ENCODE assay signal across 30 cellular contexts in the genomic region with DNA sequence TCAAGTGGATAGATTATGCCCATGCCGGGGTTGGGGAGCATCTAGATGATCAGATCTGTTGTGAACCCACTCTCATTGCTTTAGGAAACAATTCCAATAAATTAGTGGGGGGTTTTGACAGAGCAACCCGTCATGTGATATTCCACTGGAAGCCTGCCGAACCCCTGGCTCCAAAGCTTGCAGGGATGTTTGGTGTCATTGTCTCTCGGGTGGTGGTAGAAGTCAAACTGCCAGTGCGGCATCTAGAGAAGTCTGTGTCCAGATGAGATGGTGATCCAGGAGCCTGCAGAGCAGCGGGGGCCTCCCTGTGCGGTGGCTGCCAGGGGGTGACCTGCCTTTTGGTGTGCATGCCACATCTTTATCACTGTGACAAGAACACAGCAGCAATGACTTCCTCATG.
"Had no signal": no experiment of that assay in that cellular context is flagged by ENCODE, and none has a peak within 500 bp of the region (broad histone marks: within the 10 kb centered on the region; RNA-seq: fewer than 3 reads in every experiment).

No MANE protein-coding gene starts in this region.

- H3K36me3 ChIP-seq: adrenal gland, esophagus muscularis mucosa, neural progenitor cell, tibial nerve had no signal

- H3K36me3 Mint-ChIP-seq: activated CD4-positive, alpha-beta memory T cell treated with anti-CD3 and anti-CD28 coated beads for 36 hours; activated naive CD8-positive, alpha-beta T cell treated with anti-CD3 and anti-CD28 coated beads for 36 hours; mesothelial cell of epicardium; naive thymus-derived CD4-positive, alpha-beta T cell; neural progenitor cell; stimulated activated memory B cell treated with anti-CD40 and anti-IgM and Interleukin-4, amounts not matched to agents 10 μg/mL and 1 μg/mL and 100 μg/mL, for 72 hours had no signal

- H3K27me3 ChIP-seq: adrenal gland, body of pancreas, esophagus muscularis mucosa, foreskin keratinocyte, neural progenitor cell, tibial nerve had no signal

- H3K27me3 Mint-ChIP-seq: activated CD4-positive, alpha-beta memory T cell treated with anti-CD3 and anti-CD28 coated beads for 36 hours; activated naive CD8-positive, alpha-beta T cell treated with anti-CD3 and anti-CD28 coated beads for 36 hours; naive thymus-derived CD4-positive, alpha-beta T cell; stimulated activated memory B cell treated with anti-CD40 and anti-IgM and Interleukin-4, amounts not matched to agents 10 μg/mL and 1 μg/mL and 100 μg/mL, for 72 hours; stimulated activated naive CD8-positive, alpha-beta T cell treated with anti-CD3 and anti-CD28 coated beads, Interleukin-15, amount 100 ng/mL, for 72 hours had no signal

- H3K4me1 Mint-ChIP-seq: activated naive CD8-positive, alpha-beta T cell treated with anti-CD3 and anti-CD28 coated beads for 36 hours; stimulated activated memory B cell treated with anti-CD40 and anti-IgM and Interleukin-4, amounts not matched to agents 10 μg/mL and 1 μg/mL and 100 μg/mL, for 72 hours; stimulated activated naive CD8-positive, alpha-beta T cell treated with anti-CD3 and anti-CD28 coated beads, Interleukin-15, amount 100 ng/mL, for 72 hours had no signal

- DNase-seq: activated CD4-positive, alpha-beta memory T cell treated with anti-CD3 and anti-CD28 coated beads for 36 hours; activated CD4-positive, alpha-beta T cell treated with anti-CD3 and anti-CD28 coated beads for 48 hours; activated CD8-positive, alpha-beta memory T cell treated with anti-CD3 and anti-CD28 coated beads, Interleukin-2, amount 50 U/mL, for 4 hours; activated effector memory CD4-positive, alpha-beta T cell treated with anti-CD3 and anti-CD28 coated beads, Interleukin-2, amount 50 U/mL, for 16 hours; activated naive CD4-positive, alpha-beta T cell treated with anti-CD3 and anti-CD28 coated beads for 36 hours; activated naive CD8-positive, alpha-beta T cell treated with anti-CD3 and anti-CD28 coated beads for 36 hours; activated T-cell treated with anti-CD3 and anti-CD28 coated beads, Interleukin-2, amount 50 U/mL, for 1 hour; adrenal gland; aorta; body of pancreas; cerebellar nuclear complex; foreskin keratinocyte; left colon; mammary epithelial cell; naive thymus-derived CD4-positive, alpha-beta T cell; retina; stimulated activated CD4-positive, alpha-beta T cell treated with anti-CD3 and anti-CD28 coated beads, Interleukin-1b, Interleukin-23, amount 100 ng/mL, for 48 hours; stimulated activated CD4-positive, alpha-beta T cell treated with anti-CD3 and anti-CD28 coated beads, Interleukin-4, amount 100 ng/mL, for 4 hours; stimulated activated CD8-positive, alpha-beta memory T cell treated with anti-CD3 and anti-CD28 coated beads, Interleukin-4, amount 100 ng/mL, for 48 hours; stimulated activated naive CD8-positive, alpha-beta T cell treated with anti-CD3 and anti-CD28 coated beads, Interleukin-15, amount 100 ng/mL, for 72 hours had no signal

- ATAC-seq: body of pancreas; foreskin keratinocyte; left colon; naive thymus-derived CD4-positive, alpha-beta T cell; stimulated activated memory B cell treated with anti-CD40 and anti-IgM and Interleukin-4, amounts not matched to agents 10 μg/mL and 1 μg/mL and 100 μg/mL, for 72 hours; stimulated activated naive CD8-positive, alpha-beta T cell treated with anti-CD3 and anti-CD28 coated beads, Interleukin-15, amount 100 ng/mL, for 72 hours had no signal

- H3K27ac ChIP-seq: adrenal gland, body of pancreas, coronary artery, esophagus muscularis mucosa, foreskin keratinocyte, neural progenitor cell, skin epidermis, tibial nerve, VCaP had no signal

- H3K4me1 ChIP-seq: adrenal gland, body of pancreas, foreskin keratinocyte had no signal

- H3K27ac Mint-ChIP-seq: activated CD4-positive, alpha-beta memory T cell treated with anti-CD3 and anti-CD28 coated beads for 36 hours; activated naive CD4-positive, alpha-beta T cell treated with anti-CD3 and anti-CD28 coated beads for 36 hours; activated naive CD8-positive, alpha-beta T cell treated with anti-CD3 and anti-CD28 coated beads for 36 hours; activated T-helper 1 cell treated with anti-CD3 and anti-CD28 coated beads, Interleukin-12 subunit alpha, Interleukin-12 subunit beta, Interleukin-2, Interleukin-4 antibody, amounts not matched to agents 30 ng/mL and 10 ng/mL and 1 ng/mL, durations not matched to agents 14 hours and 24 hours and 36 hours; mesothelial cell of epicardium; naive thymus-derived CD4-positive, alpha-beta T cell; progenitor cell of endocrine pancreas; stimulated activated memory B cell treated with anti-CD40 and anti-IgM and Interleukin-4, amounts not matched to agents 10 μg/mL and 1 μg/mL and 100 μg/mL, for 72 hours; stimulated activated naive CD8-positive, alpha-beta T cell treated with anti-CD3 and anti-CD28 coated beads, Interleukin-15, amount 100 ng/mL, for 72 hours had no signal

- H3K4me3 ChIP-seq: adrenal gland, body of pancreas, coronary artery, esophagus muscularis mucosa, neural progenitor cell, skin epidermis, tibial nerve had no signal

- H3K9me3 Mint-ChIP-seq: activated CD4-positive, alpha-beta memory T cell treated with anti-CD3 and anti-CD28 coated beads for 36 hours; activated naive CD4-positive, alpha-beta T cell treated with anti-CD3 and anti-CD28 coated beads for 36 hours; activated naive CD8-positive, alpha-beta T cell treated with anti-CD3 and anti-CD28 coated beads for 36 hours; activated T-helper 1 cell treated with anti-CD3 and anti-CD28 coated beads, Interleukin-12 subunit alpha, Interleukin-12 subunit beta, Interleukin-2, Interleukin-4 antibody, amounts not matched to agents 30 ng/mL and 10 ng/mL and 1 ng/mL, durations not matched to agents 14 hours and 24 hours and 36 hours; mesothelial cell of epicardium; neural progenitor cell; stimulated activated memory B cell treated with anti-CD40 and anti-IgM and Interleukin-4, amounts not matched to agents 10 μg/mL and 1 μg/mL and 100 μg/mL, for 72 hours; stimulated activated naive CD8-positive, alpha-beta T cell treated with anti-CD3 and anti-CD28 coated beads, Interleukin-15, amount 100 ng/mL, for 72 hours had no signal

- H3K4me3 Mint-ChIP-seq: activated CD4-positive, alpha-beta memory T cell treated with anti-CD3 and anti-CD28 coated beads for 36 hours; activated naive CD4-positive, alpha-beta T cell treated with anti-CD3 and anti-CD28 coated beads for 36 hours; activated naive CD8-positive, alpha-beta T cell treated with anti-CD3 and anti-CD28 coated beads for 36 hours; activated T-helper 1 cell treated with anti-CD3 and anti-CD28 coated beads, Interleukin-12 subunit alpha, Interleukin-12 subunit beta, Interleukin-2, Interleukin-4 antibody, amounts not matched to agents 30 ng/mL and 10 ng/mL and 1 ng/mL, durations not matched to agents 14 hours and 24 hours and 36 hours; mesothelial cell of epicardium; naive thymus-derived CD4-positive, alpha-beta T cell; neural progenitor cell; stimulated activated memory B cell treated with anti-CD40 and anti-IgM and Interleukin-4, amounts not matched to agents 10 μg/mL and 1 μg/mL and 100 μg/mL, for 72 hours; stimulated activated naive CD8-positive, alpha-beta T cell treated with anti-CD3 and anti-CD28 coated beads, Interleukin-15, amount 100 ng/mL, for 72 hours had no signal

- H3K9me3 ChIP-seq: adrenal gland, body of pancreas, esophagus muscularis mucosa, tibial nerve had no signal
